In genomic region chr5:172920447-172920849, GRCh38 we compare ENCODE assay signal across 14 cellular contexts. TPM values are rescaled to one million over a fixed set of nuclear protein-coding genes. Genes with fewer than 3 reads are reported as not detected.
A peak's percentile ranks its signal among the peaks of the same experiment; 100 is the strongest.
DNase-seq lines count a peak whose midpoint lies in the region; ATAC-seq and TF ChIP-seq lines count a peak whose summit lies in the region.
"Had no signal": no experiment of that assay in that cellular context is flagged by ENCODE, and none has a peak within 500 bp of the region (broad histone marks: within the 10 kb centered on the region; RNA-seq: fewer than 3 reads in every experiment).

No MANE protein-coding gene starts in this region.

- no peak overlapping the region for H3K4me2 ChIP-seq in hepatocyte

- intact Hi-C loops in ascending aorta (cut with DNase I) (loop anchor here (1.0 kb wide), 1 partner anchor 9 kb away; no protein-coding TSS in a partner anchor), Right ventricle myocardium inferior (cut with DNase I) (no loop called here)

- DNase-seq in HFF-Myc (ENCODE audit: extremely low read depth, low read depth) = peak; percentile 88
- peak; percentile 88 to 94 for DNase-seq in ascending aorta (ENCODE audit: low spot score in 2 of 2)
- DNase-seq in hepatocyte (ENCODE audit: low spot score) = peak; percentile 57
- no peak for DNase-seq in HT-29 (ENCODE audit: low spot score)
- no peak for DNase-seq in UCSD-AML1 (lab: John Stamatoyannopoulos, UW; ENCODE audit: unreplicated experiment)
- no peak for DNase-seq in Right ventricle myocardium inferior (ENCODE audit: missing footprints)
- DNase-seq: effector CD4-positive, alpha-beta T cell; NCI-H1930; stimulated activated CD4-positive, alpha-beta T cell treated with anti-CD3 and anti-CD28 coated beads, Interleukin-1b, Interleukin-23, amount 100 ng/mL, for 48 hours; SW 1271 had no signal

- no peaks in the 10 kb centered on the region for H3K27me3 ChIP-seq in ascending aorta
- H3K27me3 ChIP-seq in hepatocyte = no peaks in the 10 kb centered on the region
- H3K27me3 ChIP-seq in stomach smooth muscle (ENCODE audit: control insufficient read depth in 1 of 2, insufficient read depth in 2 of 2, low read length in 2 of 2) = no peaks in the 10 kb centered on the region
- H3K27me3 ChIP-seq: upper lobe of left lung had no signal

- H3K9me3 ChIP-seq in ascending aorta (no peaks in the 10 kb centered on the region), hepatocyte (ENCODE audit: low read depth) (no peaks in the 10 kb centered on the region), stomach smooth muscle (ENCODE audit: control insufficient read depth in 2 of 2, low read length in 2 of 2) (no peaks in the 10 kb centered on the region)
- H3K9me3 ChIP-seq: upper lobe of left lung had no signal

- H4K20me1 ChIP-seq in hepatocyte (ENCODE audit: insufficient read depth, poor library complexity, severe bottlenecking) = no peaks in the 10 kb centered on the region

- H3K4me3 ChIP-seq in HFF-Myc (replicated peaks; ENCODE audit: low read depth, low read length) (no peak overlapping the region), ascending aorta (no peak overlapping the region), hepatocyte (no peak overlapping the region), stomach smooth muscle (ENCODE audit: low read length in 2 of 2) (no peak overlapping the region)
- H3K4me3 ChIP-seq: lung, upper lobe of left lung had no signal

- peaks cover 31 to 76% of the 10 kb centered on the region in 2 donors for H3K36me3 ChIP-seq in ascending aorta
- H3K36me3 ChIP-seq in hepatocyte (replicated peaks; ENCODE audit: insufficient read depth, low read depth) = no peaks in the 10 kb centered on the region
- H3K36me3 ChIP-seq in stomach smooth muscle (ENCODE audit: control insufficient read depth in 2 of 2, insufficient read depth in 2 of 2, low read length in 2 of 2) = peaks cover 18 to 30% of the 10 kb centered on the region in 2 donors

- H3K79me2 ChIP-seq in hepatocyte = no peaks in the 10 kb centered on the region

- TF ChIP-seq CTCF in HFF-Myc (IDR thresholded peaks at IDR 0.05; ENCODE audit: low read depth, low read length, missing control alignments) (no peak), ascending aorta (IDR thresholded peaks at IDR 0.05) (no peak), hepatocyte (IDR thresholded peaks at IDR 0.05; ENCODE audit: poor library complexity) (no peak)

- peak overlapping the region; percentile 57 to 81 for H3K9ac ChIP-seq in stomach smooth muscle (ENCODE audit: low read length in 2 of 2)

- H3K4me1 ChIP-seq in ascending aorta (peaks cover 9 to 20% of the 10 kb centered on the region in 2 donors), hepatocyte (ENCODE audit: insufficient read depth) (no peaks in the 10 kb centered on the region), stomach smooth muscle (ENCODE audit: control insufficient read depth, insufficient read depth, low read length) (peaks cover 25% of the 10 kb centered on the region)

- no peaks in the 10 kb centered on the region for H3K9me2 ChIP-seq in hepatocyte (replicated peaks; ENCODE audit: insufficient read depth)

- no peak for ATAC-seq in HG03521 (IDR thresholded peaks at IDR 0.05; ENCODE audit: unreplicated experiment)
- ATAC-seq in Right ventricle myocardium inferior = no peak

- no peak overlapping the region for H2AFZ ChIP-seq in hepatocyte

- peak overlapping the region; percentile 94 to 96 for H3K27ac ChIP-seq in ascending aorta
- H3K27ac ChIP-seq in hepatocyte = peak overlapping the region; percentile 27
- H3K27ac ChIP-seq in stomach smooth muscle (ENCODE audit: low read length) = peak overlapping the region; percentile 97
- H3K27ac ChIP-seq: upper lobe of left lung had no signal

- 70% methylated on average over 13 of the region's 13 CpGs for whole genome bisulfite sequencing in hepatocyte (ENCODE audit: low lambda C conversion rate, missing lambda C conversion rate)

RNA-seq across cellular contexts. Expression of gene RPL26L1, which starts 38.8 kb away (rescaled TPM):
- 0.75 TPM for total RNA-seq in ascending aorta
- total RNA-seq in hepatocyte = 48.0 and 51.5 TPM in 2 replicates
- polyA plus RNA-seq in hepatocyte = 55.2 and 69.1 TPM in 2 replicates
- 36.6 and 41.9 TPM in 2 replicates for total RNA-seq in HT-29 (2014; rRNA removed; shearing (Covaris generic))
- 23.9 TPM for total RNA-seq in Right ventricle myocardium inferior

Comparison
In these comparisons a context has a peak if more than half of its experiments do, and no peak if none do; other contexts are left out.
1. DNase-seq: peak in HFF-Myc (single experiment), ascending aorta (2 of 2) and hepatocyte (single experiment); none in HT-29 (single experiment), UCSD-AML1 (single experiment) and Right ventricle myocardium inferior (single experiment).
2. H3K27ac ChIP-seq: peak in every context shown above with its lines; median percentile 97 in stomach smooth muscle; 95 in ascending aorta; 27 in hepatocyte.
3. RNA of gene RPL26L1, which starts 38.8 kb away (total RNA-seq): 48.0 to 51.5 TPM in hepatocyte, 36.6 to 41.9 TPM in HT-29 and 23.9 TPM in Right ventricle myocardium inferior (single experiment); 0.75 TPM in ascending aorta (single experiment); every median in the first group is over 10 times any median in the second.